ENCODE assay signal across 8 cellular contexts in the genomic region with DNA sequence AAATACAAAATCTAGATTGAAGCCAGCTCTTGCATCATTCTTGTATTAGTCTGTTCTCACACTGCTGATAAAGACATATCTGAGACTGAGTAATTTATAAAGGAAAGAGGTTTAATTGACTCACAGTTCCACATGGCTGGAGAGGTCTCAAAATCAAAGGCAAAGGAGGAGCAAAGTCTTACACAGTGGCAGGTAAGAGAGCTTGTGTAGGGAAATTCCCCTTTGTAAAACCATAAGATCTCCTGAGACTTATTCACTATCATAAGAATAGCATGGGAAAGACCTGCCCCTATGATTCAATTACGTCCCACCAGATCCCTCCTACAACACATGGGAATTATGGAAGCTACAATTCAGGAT.
DNase-seq lines count a peak whose midpoint lies in the region; ATAC-seq, FAIRE-seq and TF ChIP-seq lines count a peak whose summit lies in the region.
"Not testable (repeated sequence)": the region's sequence is repeated elsewhere in the genome, so short reads cannot be mapped to it uniquely, and the experiment has no call there.

No MANE protein-coding gene starts in this region.

- FAIRE-seq in GM12878 (lab: Jason Lieb, UNC) = not testable (repeated sequence)

- POLR2A ChIA-PET in GM12878 (lab: Charles Lee) = not testable (repeated sequence)

- H3K9me3 ChIP-seq in GM12878 (replicated peaks; ENCODE audit: control insufficient read depth, insufficient read depth, low read length) = not testable (repeated sequence)

- not testable (repeated sequence) for H3K36me3 ChIP-seq in GM12878 (ENCODE audit: control insufficient read depth in 2 of 2, insufficient read depth in 2 of 2, low read length in 1 of 2)

- SMC1A ChIA-PET in GM12878 (lab: Charles Lee; ENCODE audit: uncharacterized antibody, unreplicated experiment) = interaction anchor here (0.6 to 1.4 kb wide), 3 partner anchors 35 to 147 kb away, joined by 3 read pairs; no protein-coding TSS in a partner anchor

- not testable (repeated sequence) for TF ChIP-seq EP300 in GM12878 (IDR thresholded peaks at IDR 0.05; ENCODE audit: borderline replicate concordance in 1 of 2, control insufficient read depth in 1 of 2, low read depth in 2 of 2, low read length in 2 of 2)

- 0% methylated on average over 1 of the region's 1 CpG for WGBS in GM12878 (ENCODE audit: insufficient coverage, insufficient replicate concordance, low lambda C conversion rate, missing lambda C conversion rate)

- not testable (repeated sequence) for H3K4me2 ChIP-seq in GM12878 (ENCODE audit: control insufficient read depth, insufficient read depth)

- intact Hi-C loops in GM12878 (cut with micrococcal nuclease; ENCODE audit: unreplicated experiment) = not testable (repeated sequence)
- intact Hi-C loops in dorsolateral prefrontal cortex (cut with DNase I) = loop anchor here in 1 of 2 donors (5.0 kb wide), 1 partner anchor 50 kb away; no protein-coding TSS in a partner anchor

- not testable (repeated sequence) for H3K9ac ChIP-seq in GM12878 (ENCODE audit: control insufficient read depth, insufficient read depth, low read length)

- in situ Hi-C loops in GM12878 (cut with MboI) = not testable (repeated sequence)

- not testable (repeated sequence) for H4K20me1 ChIP-seq in GM12878 (ENCODE audit: control insufficient read depth, insufficient read depth)

- not testable (repeated sequence) for H3K36me3 Mint-ChIP-seq in nephron (ENCODE audit: low read depth)

- not testable (repeated sequence) for TF ChIP-seq POLR2A in GM12878 (IDR thresholded peaks at IDR 0.05; ENCODE audit: low read depth, low read length)

- not testable (repeated sequence) for H3K4me3 ChIP-seq in GM12878, dorsolateral prefrontal cortex

- H2AFZ ChIP-seq in GM12878 (ENCODE audit: control insufficient read depth, low read depth, low read length) = not testable (repeated sequence)

- DNase-seq in GM12878 (ENCODE audit: low read depth, low spot score) (peak; percentile 21), kidney glomerular epithelial cell (lab: John Stamatoyannopoulos, UW) (peak; percentile 15), renal cortical epithelial cell (ENCODE audit: low read depth) (peak; percentile 39)
- DNase-seq in dorsolateral prefrontal cortex; left lobe of liver (ENCODE audit: low spot score): not testable (repeated sequence)

- H3K27me3 Mint-ChIP-seq in nephron (ENCODE audit: low read depth) = not testable (repeated sequence)

- H3K27ac Mint-ChIP-seq in nephron = peak overlapping the region; percentile 75 to 80 (median 78)

- not testable (repeated sequence) for TF ChIP-seq RAD21 in GM12878 (IDR thresholded peaks at IDR 0.05; ENCODE audit: insufficient read depth, low read depth, low read length)

- H3K79me2 ChIP-seq in GM12878 (ENCODE audit: control insufficient read depth, insufficient read depth, low read length) = not testable (repeated sequence)

- ATAC-seq in GM21825 (IDR thresholded peaks at IDR 0.05; ENCODE audit: unreplicated experiment) = peak; percentile 40
- peak; percentile 73 for ATAC-seq in GM12878
- ATAC-seq in left lobe of liver = peak; percentile 16

- H3K4me1 ChIP-seq in GM12878 (ENCODE audit: control insufficient read depth, insufficient read depth, low read length) = not testable (repeated sequence)

- BruUV-seq in GM12878 (replicated peaks; lab: Mats Ljungman, UMichigan) = not testable (repeated sequence)

- RAD21 ChIA-PET in GM12878 (lab: Charles Lee; ENCODE audit: unreplicated experiment) = not testable (repeated sequence)

- not testable (repeated sequence) for TF ChIP-seq CTCF in VCaP (conservative IDR thresholded peaks at IDR 0.05); GM12878 (IDR thresholded peaks at IDR 0.05 in 2 of 3, conservative IDR thresholded peaks at IDR 0.05 in 1 of 3; ENCODE audit: control insufficient read depth in 2 of 3, extremely low read depth in 1 of 3, insufficient read depth in 1 of 3, low read depth in 3 of 3, low read length in 3 of 3); dorsolateral prefrontal cortex (IDR thresholded peaks at IDR 0.05 in 54 of 56, conservative IDR thresholded peaks at IDR 0.05 in 2 of 56; ENCODE audit: low read depth in 1 of 56, partially characterized antibody in 56 of 56); nephron (IDR thresholded peaks at IDR 0.05; ENCODE audit: unreplicated experiment in 3 of 3)

- not testable (repeated sequence) for H3K27me3 ChIP-seq in GM12878 (replicated peaks in 1 of 2; ENCODE audit: control insufficient read depth in 2 of 2, insufficient read depth in 2 of 2, low read length in 1 of 2); dorsolateral prefrontal cortex

- not testable (repeated sequence) for H3K9me3 Mint-ChIP-seq in nephron

- H3K27ac ChIP-seq in VCaP = peak overlapping the region; percentile 80
- not testable (repeated sequence) for H3K27ac ChIP-seq in GM12878 (ENCODE audit: control insufficient read depth, insufficient read depth)
- peak overlapping the region in 54 of 59 donors; percentile 9 to 97 (median 65) for H3K27ac ChIP-seq in dorsolateral prefrontal cortex

- peaks cover 43% of the 10 kb centered on the region for H3K4me1 Mint-ChIP-seq in nephron

- CTCF ChIA-PET in GM12878 (lab: Yijun Ruan, JAX) = not testable (repeated sequence)

- not testable (repeated sequence) for H3K4me3 Mint-ChIP-seq in nephron

TF ChIP-seq in GM12878, 131 proteins besides CTCF, POLR2A, EP300 and RAD21:
- 0 out of 2 replicates have a peak, but pooled peaks have one; percentile 14 for TF ChIP-seq MTA2 (IDR thresholded peaks at IDR 0.05; ENCODE audit: low read depth)
- peak; percentile 42 for TF ChIP-seq MEF2B (IDR thresholded peaks at IDR 0.05; ENCODE audit: partially characterized antibody, poor library complexity, severe bottlenecking)

Comparison
In these comparisons a context has a peak if more than half of its experiments do, and no peak if none do; other contexts are left out.
1. ATAC-seq: peak in every context shown above with its lines; median percentile 73 in GM12878; 40 in GM21825; 16 in left lobe of liver.